Comparison of ENCODE assay signal across 18 cellular contexts in genomic region chr18:3649135-3649558, GRCh38.
A peak's percentile ranks its signal among the peaks of the same experiment; 100 is the strongest.
DNase-seq lines count a peak whose midpoint lies in the region; TF ChIP-seq lines count a peak whose summit lies in the region.
"Had no signal": no experiment of that assay in that cellular context is flagged by ENCODE, and none has a peak within 500 bp of the region (broad histone marks: within the 10 kb centered on the region; RNA-seq: fewer than 3 reads in every experiment).

No MANE protein-coding gene starts in this region.

- peak overlapping the region; percentile 64 for H3K27ac ChIP-seq in SK-N-MC
- peak overlapping the region; percentile 84 for H3K27ac ChIP-seq in fibroblast of lung (ENCODE audit: insufficient read depth, low read length)
- H3K27ac ChIP-seq: 22Rv1, upper lobe of right lung had no signal

- TF ChIP-seq CTCF in fibroblast of lung (conservative IDR thresholded peaks at IDR 0.05 in 1 of 2, IDR thresholded peaks at IDR 0.05 in 1 of 2; ENCODE audit: low read depth in 1 of 2, low read length in 2 of 2) (no peak), GM20000 (IDR thresholded peaks at IDR 0.05; ENCODE audit: extremely low read depth, missing control alignments) (no peak)

- H4K20me1 ChIP-seq in fibroblast of lung (ENCODE audit: control insufficient read depth, extremely low read depth, insufficient read depth, low read length), result no peaks in the 10 kb centered on the region

- no peaks in the 10 kb centered on the region for H3K27me3 ChIP-seq in fibroblast of lung (ENCODE audit: control insufficient read depth, insufficient read depth, low read length)
- H3K27me3 ChIP-seq in skeletal muscle satellite cell (ENCODE audit: control insufficient read depth, insufficient read depth, low read length), result no peaks in the 10 kb centered on the region
- H3K27me3 ChIP-seq: heart right ventricle, Peyer's patch, upper lobe of right lung had no signal

- peak; percentile 53 for DNase-seq in DMS53 (lab: John Stamatoyannopoulos, UW)
- DNase-seq in DMS53 treated with DMSO at 0.1 percent for 48 hours (lab: John Stamatoyannopoulos, UW; ENCODE audit: unreplicated experiment), result no peak
- DNase-seq in SK-N-MC (ENCODE audit: low read depth, low spot score), result no peak
- DNase-seq in fibroblast of lung (ENCODE audit: low read depth in 2 of 2), result peak in 1 of 2 donors; percentile 36
- no peak for DNase-seq in COLO829 (ENCODE audit: low spot score)
- DNase-seq in Kasumi-1 (lab: John Stamatoyannopoulos, UW), result no peak
- no peak for DNase-seq in GM20000 (ENCODE audit: low spot score)
- DNase-seq: activated T-cell treated with anti-CD3 and anti-CD28 coated beads for 4 hours; CD4-positive, alpha-beta T cell; GF-D8; heart right ventricle; NCI-H1436; Peyer's patch; stimulated activated CD4-positive, alpha-beta T cell treated with anti-CD3 and anti-CD28 coated beads, Interleukin-2, amount 100 ng/mL, for 24 hours; stimulated activated CD8-positive, alpha-beta memory T cell treated with anti-CD3 and anti-CD28 coated beads, Interleukin-4, amount 100 ng/mL, for 48 hours; upper lobe of right lung had no signal

- no peaks in the 10 kb centered on the region for H3K9me3 ChIP-seq in SK-N-MC (ENCODE audit: low read depth, low read length)
- H3K9me3 ChIP-seq in fibroblast of lung (ENCODE audit: control insufficient read depth, insufficient read depth, low read depth, low read length), result no peaks in the 10 kb centered on the region
- no peaks in the 10 kb centered on the region for H3K9me3 ChIP-seq in skeletal muscle satellite cell (replicated peaks; ENCODE audit: low read length)
- H3K9me3 ChIP-seq: heart right ventricle, Peyer's patch, upper lobe of right lung had no signal

- no peaks in the 10 kb centered on the region for H3K79me2 ChIP-seq in fibroblast of lung (ENCODE audit: control insufficient read depth, insufficient read depth, low read length)

- H3K36me3 ChIP-seq in SK-N-MC (ENCODE audit: insufficient read depth, low read length), result no peaks in the 10 kb centered on the region
- H3K36me3 ChIP-seq in fibroblast of lung (ENCODE audit: control insufficient read depth, insufficient read depth, low read length), result no peaks in the 10 kb centered on the region
- no peaks in the 10 kb centered on the region for H3K36me3 ChIP-seq in skeletal muscle satellite cell (ENCODE audit: insufficient read depth, low read length)
- H3K36me3 ChIP-seq: heart right ventricle, Peyer's patch, upper lobe of right lung had no signal

- H3K4me3 ChIP-seq in SK-N-MC, result peak overlapping the region; percentile 46
- H3K4me3 ChIP-seq in fibroblast of lung (replicated peaks in 1 of 4; ENCODE audit: control extremely low read depth in 1 of 4, insufficient read depth in 1 of 4, low read depth in 3 of 4, low read length in 4 of 4), result peak overlapping the region in 1 of 4 experiments; percentile 30
- no peak overlapping the region for H3K4me3 ChIP-seq in skeletal muscle satellite cell (ENCODE audit: low read length)
- H3K4me3 ChIP-seq: heart right ventricle, Peyer's patch, upper lobe of right lung had no signal

- peak overlapping the region; percentile 55 for H2AFZ ChIP-seq in fibroblast of lung (ENCODE audit: low read length)

- H3K4me1 ChIP-seq in fibroblast of lung (ENCODE audit: control insufficient read depth, extremely low read depth, insufficient read depth, low read length) (peaks cover 19% of the 10 kb centered on the region), skeletal muscle satellite cell (ENCODE audit: control insufficient read depth, insufficient read depth, low read length) (peaks cover 41% of the 10 kb centered on the region)

- H3K4me2 ChIP-seq in fibroblast of lung (ENCODE audit: extremely low read depth, insufficient read depth, low read length) (peak overlapping the region; percentile 73), skeletal muscle satellite cell (ENCODE audit: low read length) (peak overlapping the region; percentile 51)

- peak overlapping the region; percentile 50 for H3K9ac ChIP-seq in SK-N-MC (ENCODE audit: insufficient read length)
- H3K9ac ChIP-seq in fibroblast of lung (ENCODE audit: insufficient read depth, low read length), result no peak overlapping the region
- H3K9ac ChIP-seq in skeletal muscle satellite cell (ENCODE audit: low read depth, low read length), result peak overlapping the region; percentile 18
